In the genomic region with DNA sequence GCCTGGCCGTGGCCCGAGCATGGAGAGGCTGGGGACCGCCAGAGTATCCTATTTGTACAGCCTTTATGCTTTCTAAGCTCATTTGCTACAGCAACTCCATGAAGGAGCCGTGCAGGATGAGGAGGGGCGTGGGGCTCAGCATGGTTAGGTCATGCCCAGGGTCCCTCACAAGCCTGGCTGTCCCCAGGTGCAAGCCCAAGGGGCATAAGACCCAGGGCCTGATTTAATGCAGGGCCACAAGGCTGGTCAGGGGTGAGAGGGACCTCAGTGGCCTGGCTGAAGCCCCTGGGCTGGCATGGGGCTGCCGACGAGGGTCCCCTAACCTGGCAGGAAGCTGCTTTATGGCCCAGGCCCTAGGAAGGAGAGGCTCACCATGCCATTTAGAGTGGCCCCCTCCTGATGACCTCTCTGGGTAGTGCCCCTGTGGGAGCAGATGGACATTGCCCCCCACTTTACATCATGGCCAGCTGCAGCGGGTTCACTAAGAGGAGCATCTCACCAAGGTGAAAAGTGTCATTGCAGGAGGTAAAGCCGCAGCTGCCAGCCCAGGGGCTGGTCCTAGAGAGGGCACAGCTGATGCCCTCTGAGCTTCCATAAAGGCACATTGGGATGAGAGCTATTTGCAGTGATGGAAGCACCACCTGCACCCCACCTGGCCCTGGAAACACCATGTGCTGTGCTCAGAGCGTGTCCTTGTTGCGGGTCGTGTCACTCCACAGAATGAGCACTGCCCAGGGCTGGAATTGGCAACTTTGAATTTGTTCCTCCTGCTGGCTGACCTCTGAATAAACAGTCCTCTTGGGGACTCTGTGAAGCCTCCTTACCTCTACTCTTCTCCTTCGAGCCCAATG, we compare ENCODE assay signal across 16 cellular contexts. TPM values are rescaled to one million over a fixed set of nuclear protein-coding genes. Genes with fewer than 3 reads are reported as not detected.
DNase-seq lines count a peak whose midpoint lies in the region; ATAC-seq and TF ChIP-seq lines count a peak whose summit lies in the region.
"Had no signal": no experiment of that assay in that cellular context is flagged by ENCODE, and none has a peak within 500 bp of the region (broad histone marks: within the 10 kb centered on the region; RNA-seq: fewer than 3 reads in every experiment).

No MANE protein-coding gene starts in this region.

- POLR2A ChIA-PET in activated CD8-positive, alpha-beta T cell treated with anti-CD3 and anti-CD28 coated beads, Interleukin-2, amount 10 ng/mL, durations not matched to agents 7 days and 5 days (lab: Charles Lee): no interaction called here
- POLR2A ChIA-PET in activated CD8-positive, alpha-beta T cell treated with anti-CD3 and anti-CD28 coated beads for 36 hours (lab: Charles Lee): interaction anchor here (0.6 kb wide), 1 partner anchor 744 kb away, joined by 3 read pairs; no protein-coding TSS in a partner anchor

- no peak for TF ChIP-seq CTCF in activated CD8-positive, alpha-beta T cell treated with anti-CD3 and anti-CD28 coated beads for 36 hours (IDR thresholded peaks at IDR 0.05)
- TF ChIP-seq CTCF in esophagus muscularis mucosa (IDR thresholded peaks at IDR 0.05): no peak
- TF ChIP-seq CTCF in prostate gland (IDR thresholded peaks at IDR 0.05): no peak

- H3K27ac Mint-ChIP-seq in activated CD8-positive, alpha-beta T cell treated with anti-CD3 and anti-CD28 coated beads, Interleukin-2, amount 10 ng/mL, durations not matched to agents 7 days and 5 days: no peak overlapping the region
- H3K27ac Mint-ChIP-seq in activated CD8-positive, alpha-beta T cell treated with anti-CD3 and anti-CD28 coated beads for 36 hours: no peak overlapping the region
- H3K27ac Mint-ChIP-seq in activated T-helper 2 cell treated with anti-CD3 and anti-CD28 coated beads, Interferon-gamma antibody, Interleukin-2, Interleukin-4, amounts not matched to agents 10 μg/mL and 5 μg/mL and 100 μg/mL, durations not matched to agents 14 hours and 24 hours and 36 hours: no peak overlapping the region

- WGBS in esophagus muscularis mucosa: 95% methylated on average over 12 of the region's 13 CpGs
- WGBS in prostate gland: 95% methylated on average over 13 of the region's 13 CpGs

- peak; percentile 18 for DNase-seq in activated CD8-positive, alpha-beta T cell treated with anti-CD3 and anti-CD28 coated beads, Interleukin-2, amount 10 ng/mL, durations not matched to agents 7 days and 5 days
- no peak for DNase-seq in activated CD8-positive, alpha-beta T cell treated with anti-CD3 and anti-CD28 coated beads for 36 hours
- peak; percentile 6 for DNase-seq in activated T-helper 2 cell treated with anti-CD3 and anti-CD28 coated beads, Interferon-gamma antibody, Interleukin-2, Interleukin-4, amounts not matched to agents 10 μg/mL and 5 μg/mL and 100 μg/mL, durations not matched to agents 14 hours and 24 hours and 36 hours (ENCODE audit: low spot score)
- peak; percentile 87 for DNase-seq in esophagus muscularis mucosa (ENCODE audit: extremely low spot score)
- DNase-seq in prostate gland (ENCODE audit: low spot score): peak; percentile 1
- no peak for DNase-seq in NCI-H1436 treated with DMSO at 0.1 percent for 48 hours (lab: John Stamatoyannopoulos, UW)
- DNase-seq in cerebellar cortex (ENCODE audit: low spot score): no peak
- no peak for DNase-seq in UCSD-AML1 (lab: John Stamatoyannopoulos, UW; ENCODE audit: unreplicated experiment)
- DNase-seq: DMS 273 treated with DMSO at 0.1 percent for 48 hours, MV-4-11, NCI-H1417 treated with DMSO at 0.1 percent for 48 hours, NCI-H2029 treated with DMSO at 0.1 percent for 48 hours, NCI-H510A had no signal

- H3K27me3 ChIP-seq in esophagus muscularis mucosa (no peaks in the 10 kb centered on the region), prostate gland (replicated peaks; ENCODE audit: insufficient read depth) (no peaks in the 10 kb centered on the region)
- H3K27me3 ChIP-seq: BLaER1 treated with 17β-estradiol and CSF1 and Interleukin-3, amounts not matched to agents 10 nM and 100 nM had no signal

- TF ChIP-seq POLR2A in esophagus muscularis mucosa (IDR thresholded peaks at IDR 0.05; ENCODE audit: low read depth): no peak
- no peak for TF ChIP-seq POLR2A in prostate gland (IDR thresholded peaks at IDR 0.05)

- H3K4me1 Mint-ChIP-seq in activated CD8-positive, alpha-beta T cell treated with anti-CD3 and anti-CD28 coated beads, Interleukin-2, amount 10 ng/mL, durations not matched to agents 7 days and 5 days (ENCODE audit: low read depth): no peaks in the 10 kb centered on the region
- H3K4me1 Mint-ChIP-seq in activated CD8-positive, alpha-beta T cell treated with anti-CD3 and anti-CD28 coated beads for 36 hours (ENCODE audit: low read depth): no peaks in the 10 kb centered on the region
- no peaks in the 10 kb centered on the region for H3K4me1 Mint-ChIP-seq in activated T-helper 2 cell treated with anti-CD3 and anti-CD28 coated beads, Interferon-gamma antibody, Interleukin-2, Interleukin-4, amounts not matched to agents 10 μg/mL and 5 μg/mL and 100 μg/mL, durations not matched to agents 14 hours and 24 hours and 36 hours (ENCODE audit: low read depth)

- no peak for TF ChIP-seq EP300 in esophagus muscularis mucosa (IDR thresholded peaks at IDR 0.05)

- CTCF ChIA-PET in activated CD8-positive, alpha-beta T cell treated with anti-CD3 and anti-CD28 coated beads, Interleukin-2, amount 10 ng/mL, durations not matched to agents 7 days and 5 days (lab: Charles Lee): no interaction called here
- CTCF ChIA-PET in activated CD8-positive, alpha-beta T cell treated with anti-CD3 and anti-CD28 coated beads for 36 hours (lab: Charles Lee): interaction anchor here (0.6 kb wide), 1 partner anchor 1568 kb away, joined by 3 read pairs; no protein-coding TSS in a partner anchor

- H3K36me3 ChIP-seq in esophagus muscularis mucosa (no peaks in the 10 kb centered on the region), prostate gland (no peaks in the 10 kb centered on the region)
- H3K36me3 ChIP-seq: HAP-1 had no signal

- H3K27ac ChIP-seq in esophagus muscularis mucosa (replicated peaks in 1 of 4) (no peak overlapping the region), prostate gland (no peak overlapping the region)
- H3K27ac ChIP-seq: 22Rv1 had no signal

- H3K4me3 Mint-ChIP-seq in activated CD8-positive, alpha-beta T cell treated with anti-CD3 and anti-CD28 coated beads, Interleukin-2, amount 10 ng/mL, durations not matched to agents 7 days and 5 days: no peak overlapping the region
- no peak overlapping the region for H3K4me3 Mint-ChIP-seq in activated CD8-positive, alpha-beta T cell treated with anti-CD3 and anti-CD28 coated beads for 36 hours
- no peak overlapping the region for H3K4me3 Mint-ChIP-seq in activated T-helper 2 cell treated with anti-CD3 and anti-CD28 coated beads, Interferon-gamma antibody, Interleukin-2, Interleukin-4, amounts not matched to agents 10 μg/mL and 5 μg/mL and 100 μg/mL, durations not matched to agents 14 hours and 24 hours and 36 hours (ENCODE audit: low read depth)

- intact Hi-C loops in activated CD8-positive, alpha-beta T cell treated with anti-CD3 and anti-CD28 coated beads for 36 hours (cut with micrococcal nuclease): no loop called here
- intact Hi-C loops in activated T-helper 2 cell treated with anti-CD3 and anti-CD28 coated beads, Interferon-gamma antibody, Interleukin-2, Interleukin-4, amounts not matched to agents 10 μg/mL and 5 μg/mL and 100 μg/mL, durations not matched to agents 14 hours and 24 hours and 36 hours (cut with micrococcal nuclease): no loop called here
- intact Hi-C loops in esophagus muscularis mucosa (cut with DNase I): no loop called here
- intact Hi-C loops in prostate gland (cut with DNase I): no loop called here

- H3K4me1 ChIP-seq in esophagus muscularis mucosa: peaks cover 0 to 4% (median 1%) of the 10 kb centered on the region in 4 donors
- no peaks in the 10 kb centered on the region for H3K4me1 ChIP-seq in prostate gland (replicated peaks)

- H3K9me3 ChIP-seq in esophagus muscularis mucosa: no peaks in the 10 kb centered on the region
- H3K9me3 ChIP-seq in prostate gland: no peaks in the 10 kb centered on the region
- H3K9me3 ChIP-seq: HAP-1 had no signal

- H3K4me3 ChIP-seq in esophagus muscularis mucosa (no peak overlapping the region), prostate gland (no peak overlapping the region)
- H3K4me3 ChIP-seq: BLaER1 treated with 17β-estradiol and CSF1 and Interleukin-3, amounts not matched to agents 10 nM and 100 nM; HAP-1 had no signal

- ATAC-seq in activated CD8-positive, alpha-beta T cell treated with anti-CD3 and anti-CD28 coated beads, Interleukin-2, amount 10 ng/mL, durations not matched to agents 7 days and 5 days: no peak
- no peak for ATAC-seq in activated CD8-positive, alpha-beta T cell treated with anti-CD3 and anti-CD28 coated beads for 36 hours

- no peaks in the 10 kb centered on the region for H3K27me3 Mint-ChIP-seq in activated CD8-positive, alpha-beta T cell treated with anti-CD3 and anti-CD28 coated beads, Interleukin-2, amount 10 ng/mL, durations not matched to agents 7 days and 5 days (ENCODE audit: low read depth)
- H3K27me3 Mint-ChIP-seq in activated CD8-positive, alpha-beta T cell treated with anti-CD3 and anti-CD28 coated beads for 36 hours: no peaks in the 10 kb centered on the region
- peaks cover 2% of the 10 kb centered on the region for H3K27me3 Mint-ChIP-seq in activated T-helper 2 cell treated with anti-CD3 and anti-CD28 coated beads, Interferon-gamma antibody, Interleukin-2, Interleukin-4, amounts not matched to agents 10 μg/mL and 5 μg/mL and 100 μg/mL, durations not matched to agents 14 hours and 24 hours and 36 hours (ENCODE audit: low read depth)

- H3K36me3 Mint-ChIP-seq in activated CD8-positive, alpha-beta T cell treated with anti-CD3 and anti-CD28 coated beads, Interleukin-2, amount 10 ng/mL, durations not matched to agents 7 days and 5 days (ENCODE audit: low read depth): no peaks in the 10 kb centered on the region
- no peaks in the 10 kb centered on the region for H3K36me3 Mint-ChIP-seq in activated CD8-positive, alpha-beta T cell treated with anti-CD3 and anti-CD28 coated beads for 36 hours (ENCODE audit: low read depth)
- no peaks in the 10 kb centered on the region for H3K36me3 Mint-ChIP-seq in activated T-helper 2 cell treated with anti-CD3 and anti-CD28 coated beads, Interferon-gamma antibody, Interleukin-2, Interleukin-4, amounts not matched to agents 10 μg/mL and 5 μg/mL and 100 μg/mL, durations not matched to agents 14 hours and 24 hours and 36 hours (ENCODE audit: low read depth)

- no peaks in the 10 kb centered on the region for H3K9me3 Mint-ChIP-seq in activated CD8-positive, alpha-beta T cell treated with anti-CD3 and anti-CD28 coated beads, Interleukin-2, amount 10 ng/mL, durations not matched to agents 7 days and 5 days (ENCODE audit: insufficient read depth)
- H3K9me3 Mint-ChIP-seq in activated CD8-positive, alpha-beta T cell treated with anti-CD3 and anti-CD28 coated beads for 36 hours: no peaks in the 10 kb centered on the region
- H3K9me3 Mint-ChIP-seq in activated T-helper 2 cell treated with anti-CD3 and anti-CD28 coated beads, Interferon-gamma antibody, Interleukin-2, Interleukin-4, amounts not matched to agents 10 μg/mL and 5 μg/mL and 100 μg/mL, durations not matched to agents 14 hours and 24 hours and 36 hours: no peaks in the 10 kb centered on the region

RNA-seq across cellular contexts. Expression of a gene that starts 58.9 kb away (rescaled TPM):
- under 1 TPM; 0.34 to 0.42 TPM for total RNA-seq in activated CD8-positive, alpha-beta T cell treated with anti-CD3 and anti-CD28 coated beads, Interleukin-2, amount 10 ng/mL, durations not matched to agents 7 days and 5 days
- total RNA-seq in activated CD8-positive, alpha-beta T cell treated with anti-CD3 and anti-CD28 coated beads for 36 hours: under 1 TPM; 0.22 to 0.27 TPM
- 0.25 TPM in 2 replicates for total RNA-seq in activated T-helper 2 cell treated with anti-CD3 and anti-CD28 coated beads, Interferon-gamma antibody, Interleukin-2, Interleukin-4, amounts not matched to agents 10 μg/mL and 5 μg/mL and 100 μg/mL, durations not matched to agents 14 hours and 24 hours and 36 hours
- total RNA-seq in esophagus muscularis mucosa (1 to 10 TPM; 1.2 to 4.5 (median 2.6) TPM), prostate gland (10 to 100 TPM in 1 of 2 donors, 1 to 10 TPM in 1; 4.6 to 11.3 TPM)

Comparison
In these comparisons a context has a peak if more than half of its experiments do, and no peak if none do; other contexts are left out.
1. DNase-seq: peak in activated CD8-positive, alpha-beta T cell treated with anti-CD3 and anti-CD28 coated beads, Interleukin-2, amount 10 ng/mL, durations not matched to agents 7 days and 5 days (single experiment), activated T-helper 2 cell treated with anti-CD3 and anti-CD28 coated beads, Interferon-gamma antibody, Interleukin-2, Interleukin-4, amounts not matched to agents 10 μg/mL and 5 μg/mL and 100 μg/mL, durations not matched to agents 14 hours and 24 hours and 36 hours (single experiment), esophagus muscularis mucosa (single experiment) and prostate gland (single experiment); none in activated CD8-positive, alpha-beta T cell treated with anti-CD3 and anti-CD28 coated beads for 36 hours (single experiment), NCI-H1436 treated with DMSO at 0.1 percent for 48 hours (single experiment), cerebellar cortex (single experiment) and UCSD-AML1 (single experiment).